22 cellular contexts compared by ENCODE assay signal in genomic region chr4:179536694-179537093, GRCh38.
"Had no signal": no experiment of that assay in that cellular context is flagged by ENCODE, and none has a peak within 500 bp of the region (broad histone marks: within the 10 kb centered on the region; RNA-seq: fewer than 3 reads in every experiment).

No MANE protein-coding gene starts in this region.

- H3K36me3 ChIP-seq: esophagus muscularis mucosa, gastrocnemius medialis, ovary, suprapubic skin, thyroid gland had no signal

- H3K4me1 ChIP-seq: esophagus muscularis mucosa, gastrocnemius medialis, suprapubic skin, thyroid gland had no signal

- FAIRE-seq: urothelium cell line had no signal

- H3K27me3 ChIP-seq: esophagus muscularis mucosa, gastrocnemius medialis, ovary, suprapubic skin, thyroid gland had no signal

- H3K27ac ChIP-seq: epithelial cell of prostate, esophagus muscularis mucosa, gastrocnemius medialis, ovary, suprapubic skin, thyroid gland had no signal

- H3K27me3 Mint-ChIP-seq: progenitor cell of endocrine pancreas, type B pancreatic cell had no signal

- H3K4me1 Mint-ChIP-seq: natural killer cell; neural crest cell; stimulated activated effector memory CD8-positive, alpha-beta T cell treated with anti-CD3 and anti-CD28 coated beads, Interleukin-12 subunit alpha, Interleukin-12 subunit beta, amount 100 ng/mL, for 72 hours had no signal

- DNase-seq: effector memory CD4-positive, alpha-beta T cell; gastrocnemius medialis; islet precursor cell; mammary epithelial cell; natural killer cell; nucleus accumbens; ovary; right cardiac atrium; stimulated activated CD4-positive, alpha-beta T cell treated with anti-CD3 and anti-CD28 coated beads, Interleukin-4, amount 100 ng/mL, for 1 hour; stimulated activated CD8-positive, alpha-beta memory T cell treated with anti-CD3 and anti-CD28 coated beads, Interleukin-4, amount 100 ng/mL, for 48 hours; stimulated activated naive CD8-positive, alpha-beta T cell treated with anti-CD3 and anti-CD28 coated beads, Interleukin-15, Interleukin-2, amounts not matched to agents 100 U/mL and 50 U/mL, for 24 hours; thyroid gland had no signal

- H3K9me3 ChIP-seq: esophagus muscularis mucosa, gastrocnemius medialis, ovary, suprapubic skin, thyroid gland had no signal

- H3K4me2 ChIP-seq: smooth muscle cell had no signal

- H3K4me3 ChIP-seq: esophagus muscularis mucosa, gastrocnemius medialis, ovary, smooth muscle cell, suprapubic skin, thyroid gland had no signal

- H3K9me3 Mint-ChIP-seq: neural crest cell, type B pancreatic cell had no signal

- H3K36me3 Mint-ChIP-seq: natural killer cell; stimulated activated effector memory CD8-positive, alpha-beta T cell treated with anti-CD3 and anti-CD28 coated beads, Interleukin-12 subunit alpha, Interleukin-12 subunit beta, amount 100 ng/mL, for 72 hours; type B pancreatic cell had no signal

- H3K4me3 Mint-ChIP-seq: natural killer cell; neural crest cell; stimulated activated effector memory CD8-positive, alpha-beta T cell treated with anti-CD3 and anti-CD28 coated beads, Interleukin-12 subunit alpha, Interleukin-12 subunit beta, amount 100 ng/mL, for 72 hours; type B pancreatic cell had no signal

- ATAC-seq: gastrocnemius medialis; left lobe of liver; natural killer cell; right cardiac atrium; stimulated activated effector memory CD8-positive, alpha-beta T cell treated with anti-CD3 and anti-CD28 coated beads, Interleukin-12 subunit alpha, Interleukin-12 subunit beta, amount 100 ng/mL, for 72 hours; stimulated activated naive CD8-positive, alpha-beta T cell treated with anti-CD3 and anti-CD28 coated beads, Interleukin-15, Interleukin-2, amounts not matched to agents 100 U/mL and 50 U/mL, for 24 hours had no signal

- H3K27ac Mint-ChIP-seq: natural killer cell; progenitor cell of endocrine pancreas; stimulated activated effector memory CD8-positive, alpha-beta T cell treated with anti-CD3 and anti-CD28 coated beads, Interleukin-12 subunit alpha, Interleukin-12 subunit beta, amount 100 ng/mL, for 72 hours; type B pancreatic cell had no signal
